ENCODE assay signal across 8 cellular contexts in the genomic region with DNA sequence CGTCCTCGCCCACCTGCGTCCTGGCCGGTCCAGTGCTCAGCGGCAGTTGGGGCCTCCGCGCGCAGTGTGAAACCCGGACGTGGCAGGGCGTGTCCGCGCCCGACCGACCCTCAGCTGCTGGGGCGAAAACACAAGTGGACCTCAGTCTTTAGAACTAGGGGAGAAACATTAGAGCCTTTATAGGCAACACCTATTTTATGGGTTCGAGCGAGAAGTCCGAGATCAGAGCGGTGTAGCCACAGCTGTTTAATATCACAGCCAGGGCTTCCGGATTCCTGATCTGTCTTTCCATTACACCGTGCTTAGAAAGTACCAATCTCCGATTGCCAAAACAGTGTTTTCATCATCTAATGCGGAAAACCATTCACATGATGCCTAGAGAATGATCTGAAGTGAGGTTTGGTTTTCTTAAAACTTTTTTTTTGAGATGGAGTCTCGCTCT. TPM values are rescaled to one million over a fixed set of nuclear protein-coding genes. Genes with fewer than 3 reads are reported as not detected.
DNase-seq lines count a peak whose midpoint lies in the region; ATAC-seq and TF ChIP-seq lines count a peak whose summit lies in the region.

No MANE protein-coding gene starts in this region.

- TF ChIP-seq CTCF in GM13976 (IDR thresholded peaks at IDR 0.05; ENCODE audit: borderline replicate concordance, control extremely low read depth, extremely low read depth, insufficient read depth, missing control alignments) (no peak), HEK293 (tag by site-specific recombination; IDR thresholded peaks at IDR 0.05) (no peak), PC-3 (conservative IDR thresholded peaks at IDR 0.05; ENCODE audit: low read depth, low read length) (no peak), endothelial cell (IDR thresholded peaks at IDR 0.05; ENCODE audit: unreplicated experiment) (no peak)

- POLR2A ChIA-PET in HEK293 (lab: Yijun Ruan, JAX) (interaction anchor here (0.6 to 1.8 kb wide), 14 partner anchors 13 to 637 kb away, joined by 3 to 9 read pairs (median 4); a partner anchor contains a TSS), PC-3 (lab: Charles Lee; ENCODE audit: unreplicated experiment) (interaction anchor here (0.6 to 1.3 kb wide), 2 partner anchors 81 to 126 kb away, joined by 3 to 5 read pairs; a partner anchor contains a TSS)
- POLR2A ChIA-PET in naive thymus-derived CD4-positive, alpha-beta T cell (lab: Charles Lee): interaction anchor here (0.6 to 2.9 kb wide), 22 partner anchors 13 to 1511 kb away, joined by 3 to 21 read pairs (median 5); a partner anchor contains a TSS

- peak overlapping the region; percentile 98 for H3K4me3 Mint-ChIP-seq in endothelial cell (ENCODE audit: unreplicated experiment)
- peak overlapping the region; percentile 93 to 100 (median 95) for H3K4me3 Mint-ChIP-seq in naive thymus-derived CD4-positive, alpha-beta T cell

- DNase-seq in GM13976 (ENCODE audit: low spot score): peak; percentile 69
- DNase-seq in PC-3: peak; percentile 16
- DNase-seq in endothelial cell (ENCODE audit: low spot score): peak; percentile 28
- DNase-seq in naive thymus-derived CD4-positive, alpha-beta T cell: peak in 4 of 9 donors; percentile 6 to 54 (median 12)
- no peak for DNase-seq in DMS114 treated with DMSO at 0.1 percent for 48 hours (lab: John Stamatoyannopoulos, UW; ENCODE audit: unreplicated experiment)
- no peak for DNase-seq in SK-N-DZ (ENCODE audit: low spot score)
- DNase-seq in NCI-H1694 treated with DMSO at 0.1 percent for 48 hours (lab: John Stamatoyannopoulos, UW): no peak

- H3K9me3 ChIP-seq in HEK293 (ENCODE audit: control insufficient read depth, insufficient read depth, low read depth, low read length) (no peaks in the 10 kb centered on the region), PC-3 (ENCODE audit: low read length) (no peaks in the 10 kb centered on the region)
- H3K9me3 ChIP-seq in naive thymus-derived CD4-positive, alpha-beta T cell (ENCODE audit: control insufficient read depth in 2 of 3, low read length in 3 of 3): no peaks in the 10 kb centered on the region

- H3K27ac ChIP-seq in HEK293 (ENCODE audit: extremely low read depth, low read depth, low read length) (peak overlapping the region; percentile 90), PC-3 (ENCODE audit: low read length) (peak overlapping the region; percentile 90)
- H3K27ac ChIP-seq in naive thymus-derived CD4-positive, alpha-beta T cell (ENCODE audit: low read depth, low read length): peak overlapping the region; percentile 91

- peaks cover 13% of the 10 kb centered on the region for H3K4me1 Mint-ChIP-seq in endothelial cell (ENCODE audit: unreplicated experiment)
- H3K4me1 Mint-ChIP-seq in naive thymus-derived CD4-positive, alpha-beta T cell: peaks cover 14 to 48% (median 22%) of the 10 kb centered on the region in 7 donors

- peak overlapping the region; percentile 90 for H3K9ac ChIP-seq in PC-3 (ENCODE audit: low read length)

- H3K79me2 ChIP-seq in PC-3 (ENCODE audit: low read length): peaks cover 33% of the 10 kb centered on the region

- intact Hi-C loops in PC-3 (cut with micrococcal nuclease): loop anchor here (2.0 kb wide), 2 partner anchors 17 to 101 kb away; a partner anchor contains a TSS
- intact Hi-C loops in naive thymus-derived CD4-positive, alpha-beta T cell (cut with micrococcal nuclease): loop anchor here (1.0 to 10.0 kb wide), 11 partner anchors 16 to 637 kb away; a partner anchor contains a TSS

- no peaks in the 10 kb centered on the region for H3K9me2 ChIP-seq in PC-3 (replicated peaks; ENCODE audit: low read length)

- no peaks in the 10 kb centered on the region for H3K9me3 Mint-ChIP-seq in endothelial cell (ENCODE audit: unreplicated experiment)
- H3K9me3 Mint-ChIP-seq in naive thymus-derived CD4-positive, alpha-beta T cell: no peaks in the 10 kb centered on the region

- H3K27me3 ChIP-seq in PC-3 (ENCODE audit: low read length): no peaks in the 10 kb centered on the region
- H3K27me3 ChIP-seq in naive thymus-derived CD4-positive, alpha-beta T cell (ENCODE audit: control insufficient read depth in 2 of 2, insufficient read depth in 2 of 2, low read length in 2 of 2): no peaks in the 10 kb centered on the region

- CTCF ChIA-PET in HEK293 (lab: Yijun Ruan, JAX): interaction anchor here (0.8 kb wide), 1 partner anchor 198 kb away, joined by 3 read pairs; a partner anchor contains a TSS
- CTCF ChIA-PET in PC-3 (lab: Charles Lee): interaction anchor here (0.5 to 2.9 kb wide), 4 partner anchors 45 to 199 kb away, joined by 4 to 11 read pairs (median 4); a partner anchor contains a TSS
- CTCF ChIA-PET in naive thymus-derived CD4-positive, alpha-beta T cell (lab: Charles Lee): interaction anchor here (0.7 to 1.5 kb wide), 2 partner anchors 59 to 199 kb away, joined by 3 to 6 read pairs; a partner anchor contains a TSS

- H3K36me3 Mint-ChIP-seq in endothelial cell (ENCODE audit: low read depth, unreplicated experiment): no peaks in the 10 kb centered on the region
- peaks cover 0 to 16% (median 3%) of the 10 kb centered on the region in 5 donors for H3K36me3 Mint-ChIP-seq in naive thymus-derived CD4-positive, alpha-beta T cell

- H3K36me3 ChIP-seq in HEK293 (ENCODE audit: control insufficient read depth in 2 of 2, insufficient read depth in 1 of 2, low read length in 2 of 2) (peaks cover 9 to 24% of the 10 kb centered on the region in 2 experiments), PC-3 (ENCODE audit: low read depth, low read length) (peaks cover 10% of the 10 kb centered on the region; the same call in 1 of the 2 replicates)
- peaks cover 0 to 11% (median 0%) of the 10 kb centered on the region in 3 experiments for H3K36me3 ChIP-seq in naive thymus-derived CD4-positive, alpha-beta T cell (ENCODE audit: control insufficient read depth in 2 of 3, insufficient read depth in 3 of 3, low read length in 3 of 3)

- no peaks in the 10 kb centered on the region for H3F3A ChIP-seq in PC-3 (ENCODE audit: low read length, unreplicated experiment)

- peak overlapping the region; percentile 79 for H2AFZ ChIP-seq in PC-3 (ENCODE audit: low read length)

- ATAC-seq in PC-3: peak; percentile 34
- ATAC-seq in naive thymus-derived CD4-positive, alpha-beta T cell: no peak

- H3K27ac Mint-ChIP-seq in endothelial cell (ENCODE audit: unreplicated experiment): peak overlapping the region; percentile 86
- peak overlapping the region; percentile 81 to 100 (median 98) for H3K27ac Mint-ChIP-seq in naive thymus-derived CD4-positive, alpha-beta T cell

- in situ Hi-C loops in GM13976 (cut with MboI; ENCODE audit: low sequenced_read_pairs, unreplicated experiment): no loop called here

- H4K20me1 ChIP-seq in PC-3 (ENCODE audit: low read length): no peaks in the 10 kb centered on the region

- no peaks in the 10 kb centered on the region for H3K4me1 ChIP-seq in HEK293 (ENCODE audit: control insufficient read depth, insufficient read depth, low read length)
- peaks cover 10% of the 10 kb centered on the region; the same call in 1 of the 2 replicates for H3K4me1 ChIP-seq in PC-3 (ENCODE audit: insufficient read depth, low read length)
- peaks cover 10% of the 10 kb centered on the region in 2 donors for H3K4me1 ChIP-seq in naive thymus-derived CD4-positive, alpha-beta T cell (ENCODE audit: control insufficient read depth in 2 of 2, insufficient read depth in 2 of 2, low read length in 2 of 2)

- H3K4me3 ChIP-seq in HEK293 (ENCODE audit: low read depth, low read length) (peak overlapping the region; percentile 63), PC-3 (ENCODE audit: low read length) (peak overlapping the region; percentile 77)
- peak overlapping the region; percentile 97 for H3K4me3 ChIP-seq in naive thymus-derived CD4-positive, alpha-beta T cell (ENCODE audit: low read length)

- peak overlapping the region; percentile 83 for H3K4me2 ChIP-seq in PC-3 (ENCODE audit: low read length)

- TSS peak; percentile 51 for BruUV-seq in PC-3 (replicated peaks; lab: Mats Ljungman, UMichigan)

- H3K27me3 Mint-ChIP-seq in endothelial cell (ENCODE audit: unreplicated experiment): peaks cover 5% of the 10 kb centered on the region
- no peaks in the 10 kb centered on the region for H3K27me3 Mint-ChIP-seq in naive thymus-derived CD4-positive, alpha-beta T cell

TF ChIP-seq in HEK293, 187 proteins besides CTCF, POLR2A, EP300 and RAD21:
- TF ChIP-seq ZBTB48 (tag by site-specific recombination; IDR thresholded peaks at IDR 0.05): 0 out of 2 replicates have a peak, but pooled peaks have one; percentile 15
- 0 out of 2 replicates have a peak, but pooled peaks have one; percentile 4 for TF ChIP-seq BCL11A (tag by site-specific recombination; IDR thresholded peaks at IDR 0.05; ENCODE audit: low read depth)
- no peak for TF ChIP-seq ZNF132 (tag by site-specific recombination; IDR thresholded peaks at IDR 0.05; ENCODE audit: borderline replicate concordance)

RNA-seq across cellular contexts. Expression of a gene that starts 0.5 kb away (rescaled TPM):
- total RNA-seq in PC-3 (2014; rRNA removed) (17.3 and 21.9 TPM in 2 replicates), endothelial cell (ENCODE audit: unreplicated experiment) (9.6 TPM)
- total RNA-seq in naive thymus-derived CD4-positive, alpha-beta T cell: 10 to 100 TPM in 1 of 5 experiments, 1 to 10 TPM in 2, under 1 TPM in 2; 0.51 to 51.5 (median 1.4) TPM
- polyA plus RNA-seq in naive thymus-derived CD4-positive, alpha-beta T cell: under 1 TPM; 0.34 to 0.39 TPM
- 32.6 and 36.3 TPM in 2 replicates for polyA plus RNA-seq in SK-N-DZ (2014; cell fraction: cytosol; rRNA removed)
- polyA plus RNA-seq in SK-N-DZ (2014; cell fraction: nucleus; rRNA removed): 17.8 and 28.1 TPM in 2 replicates

RNA-seq across cellular contexts. Expression of a gene that starts 59.6 kb away (rescaled TPM):
- 21.4 and 34.0 TPM in 2 replicates for total RNA-seq in PC-3 (2014; rRNA removed)
- 34.4 TPM for total RNA-seq in endothelial cell (ENCODE audit: unreplicated experiment)
- 10 to 100 TPM; 19.5 to 44.0 (median 31.9) TPM for total RNA-seq in naive thymus-derived CD4-positive, alpha-beta T cell
- 10 to 100 TPM; 15.7 to 20.2 TPM for polyA plus RNA-seq in naive thymus-derived CD4-positive, alpha-beta T cell
- polyA plus RNA-seq in SK-N-DZ (2014; cell fraction: cytosol; rRNA removed): 15.5 and 17.3 TPM in 2 replicates
- polyA plus RNA-seq in SK-N-DZ (2014; cell fraction: nucleus; rRNA removed): 19.5 and 23.7 TPM in 2 replicates

Comparison
In these comparisons a context has a peak if more than half of its experiments do, and no peak if none do; other contexts are left out.
1. DNase-seq: peak in GM13976 (single experiment), PC-3 (single experiment) and endothelial cell (single experiment); none in DMS114 treated with DMSO at 0.1 percent for 48 hours (single experiment), SK-N-DZ (single experiment) and NCI-H1694 treated with DMSO at 0.1 percent for 48 hours (single experiment).
2. Peak in every context shown above with its lines, with median percentiles within 50 percentile points of each other: H3K27ac ChIP-seq and H3K4me3 ChIP-seq.